8 cellular contexts compared by ENCODE assay signal in genomic region chr13:40776232-40776631, GRCh38. TPM values are rescaled to one million over a fixed set of nuclear protein-coding genes. Genes with fewer than 3 reads are reported as not detected.
DNase-seq lines count a peak whose midpoint lies in the region; ATAC-seq and TF ChIP-seq lines count a peak whose summit lies in the region.
"Had no signal": no experiment of that assay in that cellular context is flagged by ENCODE, and none has a peak within 500 bp of the region (broad histone marks: within the 10 kb centered on the region; RNA-seq: fewer than 3 reads in every experiment).

No MANE protein-coding gene starts in this region.

- H3K27me3 Mint-ChIP-seq in CD4-positive, alpha-beta memory T cell, result no peaks in the 10 kb centered on the region
- H3K27me3 Mint-ChIP-seq in IgD-negative memory B cell, result no peaks in the 10 kb centered on the region
- no peaks in the 10 kb centered on the region for H3K27me3 Mint-ChIP-seq in activated CD8-positive, alpha-beta T cell treated with anti-CD3 and anti-CD28 coated beads, Interleukin-2, amount 10 ng/mL, durations not matched to agents 7 days and 5 days (ENCODE audit: low read depth)
- no peaks in the 10 kb centered on the region for H3K27me3 Mint-ChIP-seq in naive thymus-derived CD4-positive, alpha-beta T cell

- intact Hi-C loops in CD4-positive, alpha-beta memory T cell (cut with micrococcal nuclease), result loop anchor here (2.0 to 10.0 kb wide), 7 partner anchors 94 to 1741 kb away; partner anchors contain the start of genes KBTBD6, NHLRC3 and PROSER1
- intact Hi-C loops in naive thymus-derived CD4-positive, alpha-beta T cell (cut with micrococcal nuclease), result loop anchor here (1.0 to 10.0 kb wide), 14 partner anchors 13 to 1741 kb away; partner anchors contain the start of genes DGKH (in 1 of the 2), ELF1 (in 1 of the 2), NHLRC3 (in 1 of the 2) and PROSER1 (in 1 of the 2)
- intact Hi-C loops in ascending aorta (cut with DNase I), result loop anchor here (10.0 kb wide), 5 partner anchors 149 to 1741 kb away; partner anchors contain the start of genes KBTBD7, MTRF1, NHLRC3 and PROSER1
- intact Hi-C loops in tibial artery (cut with DNase I; ENCODE audit: low total_unique reads), result loop anchor here (10.0 kb wide), 1 partner anchor 279 kb away; no protein-coding TSS in a partner anchor

- H3K4me3 ChIP-seq in CD4-positive, alpha-beta memory T cell (ENCODE audit: low read length in 2 of 2), result peak overlapping the region; percentile 24 to 52
- peak overlapping the region; percentile 37 for H3K4me3 ChIP-seq in naive thymus-derived CD4-positive, alpha-beta T cell (ENCODE audit: low read length)
- no peak overlapping the region for H3K4me3 ChIP-seq in ascending aorta
- H3K4me3 ChIP-seq in tibial artery, result no peak overlapping the region

- no peak for TF ChIP-seq CTCF in ascending aorta (IDR thresholded peaks at IDR 0.05)
- no peak for TF ChIP-seq CTCF in tibial artery (IDR thresholded peaks at IDR 0.05)

- H3K9me3 Mint-ChIP-seq in CD4-positive, alpha-beta memory T cell, result no peaks in the 10 kb centered on the region
- no peaks in the 10 kb centered on the region for H3K9me3 Mint-ChIP-seq in IgD-negative memory B cell
- H3K9me3 Mint-ChIP-seq in activated CD8-positive, alpha-beta T cell treated with anti-CD3 and anti-CD28 coated beads, Interleukin-2, amount 10 ng/mL, durations not matched to agents 7 days and 5 days (ENCODE audit: insufficient read depth), result no peaks in the 10 kb centered on the region
- peaks cover 0 to 2% (median 0%) of the 10 kb centered on the region in 11 donors for H3K9me3 Mint-ChIP-seq in naive thymus-derived CD4-positive, alpha-beta T cell

- ATAC-seq in activated CD8-positive, alpha-beta T cell treated with anti-CD3 and anti-CD28 coated beads, Interleukin-2, amount 10 ng/mL, durations not matched to agents 7 days and 5 days, result peak; percentile 1
- ATAC-seq in naive thymus-derived CD4-positive, alpha-beta T cell, result no peak
- ATAC-seq in HG03442 (IDR thresholded peaks at IDR 0.05; ENCODE audit: unreplicated experiment), result no peak

- H3K27ac ChIP-seq in CD4-positive, alpha-beta memory T cell (ENCODE audit: low read depth, low read length), result peak overlapping the region; percentile 72
- H3K27ac ChIP-seq in naive thymus-derived CD4-positive, alpha-beta T cell (ENCODE audit: low read depth, low read length), result peak overlapping the region; percentile 61
- H3K27ac ChIP-seq in ascending aorta (no peak overlapping the region), tibial artery (no peak overlapping the region)

- peak in 1 of 5 donors; percentile 42 for DNase-seq in CD4-positive, alpha-beta memory T cell
- DNase-seq in activated CD8-positive, alpha-beta T cell treated with anti-CD3 and anti-CD28 coated beads, Interleukin-2, amount 10 ng/mL, durations not matched to agents 7 days and 5 days, result peak; percentile 50
- peak in 1 of 9 donors; percentile 11 for DNase-seq in naive thymus-derived CD4-positive, alpha-beta T cell
- DNase-seq in ascending aorta (ENCODE audit: low spot score in 2 of 2) (no peak), tibial artery (no peak)
- DNase-seq: NCI-H1417 treated with DMSO at 0.1 percent for 48 hours had no signal

- CTCF ChIA-PET in CD4-positive, alpha-beta memory T cell (lab: Charles Lee; ENCODE audit: partially characterized antibody), result interaction anchor here (1.3 to 4.5 kb wide), 9 partner anchors 38 to 1093 kb away, joined by 4 to 36 read pairs (median 17); no protein-coding TSS in a partner anchor
- CTCF ChIA-PET in activated CD8-positive, alpha-beta T cell treated with anti-CD3 and anti-CD28 coated beads, Interleukin-2, amount 10 ng/mL, durations not matched to agents 7 days and 5 days (lab: Charles Lee), result interaction anchor here (1.1 to 5.0 kb wide), 6 partner anchors 11 to 1091 kb away, joined by 3 to 24 read pairs (median 6); partner anchors contain the start of gene SLC25A15
- CTCF ChIA-PET in naive thymus-derived CD4-positive, alpha-beta T cell (lab: Charles Lee), result interaction anchor here (1.8 kb wide), 1 partner anchor 9 kb away, joined by 5 read pairs; no protein-coding TSS in a partner anchor

- POLR2A ChIA-PET in CD4-positive, alpha-beta memory T cell (lab: Charles Lee; ENCODE audit: partially characterized antibody), result interaction anchor here (0.7 to 1.9 kb wide), 7 partner anchors 10 to 586 kb away, joined by 3 to 12 read pairs (median 4); partner anchors contain the start of gene SLC25A15
- POLR2A ChIA-PET in activated CD8-positive, alpha-beta T cell treated with anti-CD3 and anti-CD28 coated beads, Interleukin-2, amount 10 ng/mL, durations not matched to agents 7 days and 5 days (lab: Charles Lee), result interaction anchor here (1.2 kb wide), 1 partner anchor 13 kb away, joined by 3 read pairs; the partner anchor contains the start of gene SLC25A15
- POLR2A ChIA-PET in naive thymus-derived CD4-positive, alpha-beta T cell (lab: Charles Lee), result interaction anchor here (0.6 to 1.1 kb wide), 6 partner anchors 9 to 711 kb away, joined by 3 to 6 read pairs (median 3); partner anchors contain the start of gene SLC25A15

- no peaks in the 10 kb centered on the region for H3K9me3 ChIP-seq in CD4-positive, alpha-beta memory T cell (ENCODE audit: control insufficient read depth in 1 of 2, low read length in 2 of 2)
- no peaks in the 10 kb centered on the region for H3K9me3 ChIP-seq in naive thymus-derived CD4-positive, alpha-beta T cell (ENCODE audit: control insufficient read depth in 2 of 3, low read length in 3 of 3)
- no peaks in the 10 kb centered on the region for H3K9me3 ChIP-seq in ascending aorta
- no peaks in the 10 kb centered on the region for H3K9me3 ChIP-seq in tibial artery

- peak overlapping the region in 5 of 8 donors; percentile 88 to 92 (median 90) for H3K4me3 Mint-ChIP-seq in CD4-positive, alpha-beta memory T cell
- peak overlapping the region in 3 of 4 donors; percentile 36 to 91 (median 82) for H3K4me3 Mint-ChIP-seq in IgD-negative memory B cell
- H3K4me3 Mint-ChIP-seq in activated CD8-positive, alpha-beta T cell treated with anti-CD3 and anti-CD28 coated beads, Interleukin-2, amount 10 ng/mL, durations not matched to agents 7 days and 5 days, result peak overlapping the region; percentile 72
- peak overlapping the region; percentile 63 to 92 (median 82) for H3K4me3 Mint-ChIP-seq in naive thymus-derived CD4-positive, alpha-beta T cell

- peaks cover 0 to 2% of the 10 kb centered on the region in 2 donors for H3K36me3 Mint-ChIP-seq in CD4-positive, alpha-beta memory T cell
- no peaks in the 10 kb centered on the region for H3K36me3 Mint-ChIP-seq in IgD-negative memory B cell
- no peaks in the 10 kb centered on the region for H3K36me3 Mint-ChIP-seq in activated CD8-positive, alpha-beta T cell treated with anti-CD3 and anti-CD28 coated beads, Interleukin-2, amount 10 ng/mL, durations not matched to agents 7 days and 5 days (ENCODE audit: low read depth)
- no peaks in the 10 kb centered on the region for H3K36me3 Mint-ChIP-seq in naive thymus-derived CD4-positive, alpha-beta T cell

- peak overlapping the region; percentile 93 to 100 (median 99) for H3K27ac Mint-ChIP-seq in CD4-positive, alpha-beta memory T cell
- H3K27ac Mint-ChIP-seq in IgD-negative memory B cell, result peak overlapping the region in 1 of 3 donors; percentile 31
- peak overlapping the region; percentile 100 for H3K27ac Mint-ChIP-seq in activated CD8-positive, alpha-beta T cell treated with anti-CD3 and anti-CD28 coated beads, Interleukin-2, amount 10 ng/mL, durations not matched to agents 7 days and 5 days
- H3K27ac Mint-ChIP-seq in naive thymus-derived CD4-positive, alpha-beta T cell, result peak overlapping the region; percentile 30 to 99 (median 97)

- H3K4me1 ChIP-seq in CD4-positive, alpha-beta memory T cell (ENCODE audit: insufficient read depth, low read length), result peaks cover 30% of the 10 kb centered on the region
- H3K4me1 ChIP-seq in naive thymus-derived CD4-positive, alpha-beta T cell (ENCODE audit: control insufficient read depth in 2 of 2, insufficient read depth in 2 of 2, low read length in 2 of 2), result peaks cover 21 to 24% of the 10 kb centered on the region in 2 donors
- H3K4me1 ChIP-seq in ascending aorta, result no peaks in the 10 kb centered on the region
- peaks cover 0 to 8% (median 2%) of the 10 kb centered on the region in 4 donors for H3K4me1 ChIP-seq in tibial artery

- H3K36me3 ChIP-seq in CD4-positive, alpha-beta memory T cell (ENCODE audit: insufficient read depth, low read length), result no peaks in the 10 kb centered on the region
- no peaks in the 10 kb centered on the region for H3K36me3 ChIP-seq in naive thymus-derived CD4-positive, alpha-beta T cell (ENCODE audit: control insufficient read depth in 2 of 3, insufficient read depth in 3 of 3, low read length in 3 of 3)
- H3K36me3 ChIP-seq in ascending aorta, result no peaks in the 10 kb centered on the region
- H3K36me3 ChIP-seq in tibial artery, result no peaks in the 10 kb centered on the region

- no peaks in the 10 kb centered on the region for H3K27me3 ChIP-seq in CD4-positive, alpha-beta memory T cell (ENCODE audit: insufficient read depth, low read length)
- H3K27me3 ChIP-seq in naive thymus-derived CD4-positive, alpha-beta T cell (ENCODE audit: control insufficient read depth in 2 of 2, insufficient read depth in 2 of 2, low read length in 2 of 2), result no peaks in the 10 kb centered on the region
- H3K27me3 ChIP-seq in ascending aorta, result no peaks in the 10 kb centered on the region
- no peaks in the 10 kb centered on the region for H3K27me3 ChIP-seq in tibial artery

- H3K4me1 Mint-ChIP-seq in CD4-positive, alpha-beta memory T cell, result peaks cover 19 to 34% (median 26%) of the 10 kb centered on the region in 4 donors
- peaks cover 11 to 16% (median 12%) of the 10 kb centered on the region in 3 donors for H3K4me1 Mint-ChIP-seq in IgD-negative memory B cell
- peaks cover 43% of the 10 kb centered on the region for H3K4me1 Mint-ChIP-seq in activated CD8-positive, alpha-beta T cell treated with anti-CD3 and anti-CD28 coated beads, Interleukin-2, amount 10 ng/mL, durations not matched to agents 7 days and 5 days (ENCODE audit: low read depth)
- peaks cover 19 to 38% (median 32%) of the 10 kb centered on the region in 7 donors for H3K4me1 Mint-ChIP-seq in naive thymus-derived CD4-positive, alpha-beta T cell

RNA-seq across cellular contexts. Expression of gene MRPS31, which starts 5.2 kb away (rescaled TPM):
- 10 to 100 TPM; 37.7 to 39.5 TPM for total RNA-seq in CD4-positive, alpha-beta memory T cell
- polyA plus RNA-seq in CD4-positive, alpha-beta memory T cell, result 10 to 100 TPM; 48.2 to 58.5 TPM
- polyA plus RNA-seq in IgD-negative memory B cell, result 53.6 TPM
- 10 to 100 TPM; 35.6 to 37.3 TPM for total RNA-seq in activated CD8-positive, alpha-beta T cell treated with anti-CD3 and anti-CD28 coated beads, Interleukin-2, amount 10 ng/mL, durations not matched to agents 7 days and 5 days
- total RNA-seq in naive thymus-derived CD4-positive, alpha-beta T cell, result 10 to 100 TPM; 15.8 to 39.9 (median 34.7) TPM
- 10 to 100 TPM; 49.9 to 63.1 TPM for polyA plus RNA-seq in naive thymus-derived CD4-positive, alpha-beta T cell
- 22.8 TPM for total RNA-seq in ascending aorta

RNA-seq across cellular contexts. Expression of gene SLC25A15, which starts 13.2 kb away (rescaled TPM):
- total RNA-seq in CD4-positive, alpha-beta memory T cell, result 1 to 10 TPM; 7.9 to 8.5 TPM
- polyA plus RNA-seq in CD4-positive, alpha-beta memory T cell, result 1 to 10 TPM; 4.2 to 5.0 TPM
- 2.0 TPM for polyA plus RNA-seq in IgD-negative memory B cell
- 10 to 100 TPM; 13.4 to 13.5 TPM for total RNA-seq in activated CD8-positive, alpha-beta T cell treated with anti-CD3 and anti-CD28 coated beads, Interleukin-2, amount 10 ng/mL, durations not matched to agents 7 days and 5 days
- 10 to 100 TPM in 2 of 5 experiments, 1 to 10 TPM in 3; 4.3 to 11.8 (median 9.4) TPM for total RNA-seq in naive thymus-derived CD4-positive, alpha-beta T cell
- polyA plus RNA-seq in naive thymus-derived CD4-positive, alpha-beta T cell, result 10 to 100 TPM in 1 of 2 donors, 1 to 10 TPM in 1; 6.0 to 10.9 TPM
- 5.5 TPM for total RNA-seq in ascending aorta

Comparison
In these comparisons a context has a peak if more than half of its experiments do, and no peak if none do; other contexts are left out.
1. H3K27ac ChIP-seq: peak in CD4-positive, alpha-beta memory T cell (single experiment) and naive thymus-derived CD4-positive, alpha-beta T cell (single experiment); none in ascending aorta (0 of 2) and tibial artery (0 of 2).
2. H3K4me3 ChIP-seq: peak in CD4-positive, alpha-beta memory T cell (2 of 2) and naive thymus-derived CD4-positive, alpha-beta T cell (single experiment); none in ascending aorta (0 of 2) and tibial artery (0 of 2).
3. Peak in every context shown above with its lines, with median percentiles within 50 percentile points of each other: H3K4me3 Mint-ChIP-seq.